24 cellular contexts compared by ENCODE assay signal in genomic region chrX:155052738-155053498, GRCh38. TPM values are rescaled to one million over a fixed set of nuclear protein-coding genes. Genes with fewer than 3 reads are reported as not detected.
DNase-seq lines count a peak whose midpoint lies in the region; ATAC-seq and TF ChIP-seq lines count a peak whose summit lies in the region.
"Had no signal": no experiment of that assay in that cellular context is flagged by ENCODE, and none has a peak within 500 bp of the region (broad histone marks: within the 10 kb centered on the region; RNA-seq: fewer than 3 reads in every experiment).

No MANE protein-coding gene starts in this region.

- TF ChIP-seq CTCF in fibroblast of mammary gland (conservative IDR thresholded peaks at IDR 0.05; ENCODE audit: control insufficient read depth, insufficient read depth, low read depth, low read length) (no peak), psoas muscle (IDR thresholded peaks at IDR 0.05) (no peak)

- no peaks in the 10 kb centered on the region for H3K79me2 ChIP-seq in GM23248 (ENCODE audit: insufficient read depth)

- H3K4me1 ChIP-seq in GM23248 (ENCODE audit: insufficient read depth) (peaks cover 3% of the 10 kb centered on the region; the same call in 1 of the 2 replicates), psoas muscle (peaks cover 16% of the 10 kb centered on the region)

- 68 to 77% methylated on average over 5 of the region's 5 CpGs for WGBS in GM23248 (ENCODE audit: low coverage in 1 of 2, low lambda C conversion rate in 2 of 2, missing lambda C conversion rate in 2 of 2), 2 experiments
- WGBS in psoas muscle, 3 donors, result 76 to 91% (median 90%) methylated on average over 5 of the region's 5 CpGs

- H3K27ac Mint-ChIP-seq in activated T-cell treated with anti-CD3 and anti-CD28 coated beads, Interleukin-2, amount 50 U/mL, for 24 hours, result peak overlapping the region; percentile 55

- H3K9me3 Mint-ChIP-seq in activated T-cell treated with anti-CD3 and anti-CD28 coated beads, Interleukin-2, amount 50 U/mL, for 24 hours, result no peaks in the 10 kb centered on the region
- no peaks in the 10 kb centered on the region for H3K9me3 Mint-ChIP-seq in activated T-cell treated with anti-CD3 and anti-CD28 coated beads, Interleukin-2, amount 50 U/mL, for 4 hours

- intact Hi-C loops in psoas muscle (cut with DNase I), result loop anchor here in 1 of 2 donors (10.0 kb wide), 1 partner anchor 68 kb away; no protein-coding TSS in a partner anchor

- H3K36me3 Mint-ChIP-seq in activated T-cell treated with anti-CD3 and anti-CD28 coated beads, Interleukin-2, amount 50 U/mL, for 24 hours (ENCODE audit: low read depth), result peaks cover 42% of the 10 kb centered on the region
- H3K36me3 Mint-ChIP-seq in activated T-cell treated with anti-CD3 and anti-CD28 coated beads, Interleukin-2, amount 50 U/mL, for 4 hours (ENCODE audit: insufficient read depth), result peaks cover 27% of the 10 kb centered on the region

- H3K36me3 ChIP-seq in GM23248 (ENCODE audit: low read depth), result no peaks in the 10 kb centered on the region
- peaks cover 0 to 32% of the 10 kb centered on the region in 2 donors for H3K36me3 ChIP-seq in psoas muscle (ENCODE audit: insufficient read depth in 1 of 2, low read depth in 1 of 2)
- H3K36me3 ChIP-seq: right atrium auricular region had no signal

- H2AFZ ChIP-seq in GM23248, result no peak overlapping the region

- no peaks in the 10 kb centered on the region for H3K9me3 ChIP-seq in GM23248 (ENCODE audit: low read depth)
- H3K9me3 ChIP-seq in psoas muscle, result no peaks in the 10 kb centered on the region
- H3K9me3 ChIP-seq: right atrium auricular region, upper lobe of left lung had no signal

- no peak for DNase-seq in activated T-cell treated with anti-CD3 and anti-CD28 coated beads, Interleukin-2, amount 50 U/mL, for 24 hours
- DNase-seq in activated T-cell treated with anti-CD3 and anti-CD28 coated beads, Interleukin-2, amount 50 U/mL, for 4 hours, result no peak
- DNase-seq in GM23248 (peak; percentile 6), fibroblast of mammary gland (ENCODE audit: low read depth) (peak; percentile 2), psoas muscle (no peak), dedifferentiated amniotic fluid mesenchymal stem cell (ENCODE audit: extremely low spot score) (no peak), globus pallidus (ENCODE audit: low spot score) (no peak)
- DNase-seq in stimulated activated CD4-positive, alpha-beta T cell treated with anti-CD3 and anti-CD28 coated beads, Interleukin-15, amount 100 ng/mL, for 24 hours, result no peak
- DNase-seq: activated CD4-positive, alpha-beta T cell treated with anti-CD3 and anti-CD28 coated beads for 36 hours; activated CD8-positive, alpha-beta memory T cell treated with anti-CD3 and anti-CD28 coated beads, Interleukin-2, amount 50 U/mL, for 48 hours; activated naive CD4-positive, alpha-beta T cell; C1 segment of cervical spinal cord; cerebellar nuclear complex; DMS153; foreskin fibroblast; GDM1; hypothalamus; islet precursor cell; Karpas-422; NCI-H187; stimulated activated CD8-positive, alpha-beta memory T cell treated with anti-CD3 and anti-CD28 coated beads, Interleukin-4, amount 100 ng/mL, for 48 hours; upper lobe of left lung had no signal

- H3K27me3 ChIP-seq in GM23248 (replicated peaks; ENCODE audit: insufficient read depth) (no peaks in the 10 kb centered on the region), psoas muscle (ENCODE audit: insufficient read depth in 3 of 3, low read length in 2 of 3) (no peaks in the 10 kb centered on the region)
- H3K27me3 ChIP-seq: right atrium auricular region, upper lobe of left lung had no signal

- no peak overlapping the region for H3K4me3 ChIP-seq in GM23248
- no peak overlapping the region for H3K4me3 ChIP-seq in fibroblast of mammary gland (ENCODE audit: control insufficient read depth, low read depth, low read length)
- no peak overlapping the region for H3K4me3 ChIP-seq in psoas muscle
- H3K4me3 ChIP-seq: right atrium auricular region, upper lobe of left lung had no signal

- no peak overlapping the region for H3K4me2 ChIP-seq in GM23248 (ENCODE audit: unreplicated experiment)

- 0 out of 2 replicates have a peak, but pooled peaks cover 7% of the 10 kb centered on the region for H3F3A ChIP-seq in GM23248 (ENCODE audit: insufficient read depth)

- ATAC-seq in activated T-cell treated with anti-CD3 and anti-CD28 coated beads, Interleukin-2, amount 50 U/mL, for 4 hours, result no peak
- ATAC-seq in psoas muscle, result no peak
- ATAC-seq: activated CD4-positive, alpha-beta T cell treated with anti-CD3 and anti-CD28 coated beads for 36 hours had no signal

- H3K27ac ChIP-seq in GM23248, result no peak overlapping the region
- peak overlapping the region; percentile 30 for H3K27ac ChIP-seq in psoas muscle
- H3K27ac ChIP-seq: epithelial cell of prostate, right atrium auricular region, upper lobe of left lung had no signal

- peaks cover 51% of the 10 kb centered on the region for H3K4me1 Mint-ChIP-seq in activated T-cell treated with anti-CD3 and anti-CD28 coated beads, Interleukin-2, amount 50 U/mL, for 24 hours (ENCODE audit: low read depth)
- peaks cover 47% of the 10 kb centered on the region for H3K4me1 Mint-ChIP-seq in activated T-cell treated with anti-CD3 and anti-CD28 coated beads, Interleukin-2, amount 50 U/mL, for 4 hours (ENCODE audit: low read depth)

- H3K27me3 Mint-ChIP-seq in activated T-cell treated with anti-CD3 and anti-CD28 coated beads, Interleukin-2, amount 50 U/mL, for 24 hours, result peaks cover 16% of the 10 kb centered on the region
- no peaks in the 10 kb centered on the region for H3K27me3 Mint-ChIP-seq in activated T-cell treated with anti-CD3 and anti-CD28 coated beads, Interleukin-2, amount 50 U/mL, for 4 hours (ENCODE audit: low read depth)
- H3K27me3 Mint-ChIP-seq: activated CD4-positive, alpha-beta T cell treated with anti-CD3 and anti-CD28 coated beads for 36 hours had no signal

- no peaks in the 10 kb centered on the region for H3K9me2 ChIP-seq in GM23248 (ENCODE audit: insufficient read depth)

- H3K4me3 Mint-ChIP-seq in activated T-cell treated with anti-CD3 and anti-CD28 coated beads, Interleukin-2, amount 50 U/mL, for 24 hours, result no peak overlapping the region
- no peak overlapping the region for H3K4me3 Mint-ChIP-seq in activated T-cell treated with anti-CD3 and anti-CD28 coated beads, Interleukin-2, amount 50 U/mL, for 4 hours
- H3K4me3 Mint-ChIP-seq: activated CD4-positive, alpha-beta T cell treated with anti-CD3 and anti-CD28 coated beads for 36 hours had no signal

- H3K9ac ChIP-seq in GM23248, result no peak overlapping the region

- in situ Hi-C loops in GM23248 (cut with MboI), result no loop called here

- H4K20me1 ChIP-seq in GM23248 (ENCODE audit: insufficient read depth), result no peaks in the 10 kb centered on the region

RNA-seq across cellular contexts. Expression of gene CMC4, which starts 18.0 kb away (rescaled TPM):
- 1 to 10 TPM; 1.1 to 2.7 (median 1.6) TPM for total RNA-seq in activated T-cell treated with anti-CD3 and anti-CD28 coated beads, Interleukin-2, amount 50 U/mL, for 4 hours
- total RNA-seq in GM23248 (2014; rRNA removed; shearing (Covaris generic)), result 11.8 and 19.7 TPM in 2 replicates
- polyA plus RNA-seq in GM23248 (2016; fragmentation: Nextera tagmentation; extraction: Ambion mirVana) (20.1 and 20.2 TPM in 2 replicates), psoas muscle (10 to 100 TPM; 12.5 to 23.9 (median 19.2) TPM)
- 10 to 100 TPM in 2 of 4 donors, 1 to 10 TPM in 2; 6.2 to 13.0 (median 10.8) TPM for total RNA-seq in psoas muscle

RNA-seq across cellular contexts. Expression of gene MTCP1, which starts 18.0 kb away (rescaled TPM):
- total RNA-seq in activated T-cell treated with anti-CD3 and anti-CD28 coated beads, Interleukin-2, amount 50 U/mL, for 4 hours, result 1 to 10 TPM; 3.4 to 5.5 (median 5.1) TPM
- total RNA-seq in GM23248 (2014; rRNA removed; shearing (Covaris generic)), result 1.8 and 6.3 TPM in 2 replicates
- polyA plus RNA-seq in GM23248 (2016; fragmentation: Nextera tagmentation; extraction: Ambion mirVana) (23.5 and 25.8 TPM in 2 replicates), psoas muscle (1 to 10 TPM; 2.3 to 6.2 (median 6.0) TPM)
- total RNA-seq in psoas muscle, result 10 to 100 TPM; 10.5 to 22.9 (median 18.0) TPM

RNA-seq across cellular contexts. Expression of gene BRCC3, which starts 18.4 kb away (rescaled TPM):
- 10 to 100 TPM; 21.7 to 25.6 (median 23.1) TPM for total RNA-seq in activated T-cell treated with anti-CD3 and anti-CD28 coated beads, Interleukin-2, amount 50 U/mL, for 4 hours
- 8.1 and 10.4 TPM in 2 replicates for total RNA-seq in GM23248 (2014; rRNA removed; shearing (Covaris generic))
- 27.1 and 27.7 TPM in 2 replicates for polyA plus RNA-seq in GM23248 (2016; fragmentation: Nextera tagmentation; extraction: Ambion mirVana)
- total RNA-seq in psoas muscle, result 10 to 100 TPM; 12.9 to 16.8 (median 15.2) TPM
- 10 to 100 TPM in 1 of 3 donors, 1 to 10 TPM in 2; 7.3 to 18.2 (median 8.4) TPM for polyA plus RNA-seq in psoas muscle

RNA-seq across cellular contexts. Expression of gene FUNDC2, which starts 26.3 kb away (rescaled TPM):
- total RNA-seq in activated T-cell treated with anti-CD3 and anti-CD28 coated beads, Interleukin-2, amount 50 U/mL, for 4 hours, result 100 to 1,000 TPM; 114 to 124 (median 116) TPM
- 35.2 and 41.0 TPM in 2 replicates for total RNA-seq in GM23248 (2014; rRNA removed; shearing (Covaris generic))
- polyA plus RNA-seq in GM23248 (2016; fragmentation: Nextera tagmentation; extraction: Ambion mirVana), result 84.9 and 86.9 TPM in 2 replicates
- 100 to 1,000 TPM; 258 to 318 (median 275) TPM for total RNA-seq in psoas muscle
- 100 to 1,000 TPM; 386 to 441 (median 416) TPM for polyA plus RNA-seq in psoas muscle

RNA-seq across cellular contexts. Expression of gene F8, which starts 30.4 kb away (rescaled TPM):
- total RNA-seq in activated T-cell treated with anti-CD3 and anti-CD28 coated beads, Interleukin-2, amount 50 U/mL, for 4 hours, result 1 to 10 TPM; 1.3 to 2.4 (median 1.5) TPM
- total RNA-seq in GM23248 (2014; rRNA removed; shearing (Covaris generic)), result 1.6 and 4.1 TPM in 2 replicates
- polyA plus RNA-seq in GM23248 (2016; fragmentation: Nextera tagmentation; extraction: Ambion mirVana) (5.5 and 6.9 TPM in 2 replicates), psoas muscle (10 to 100 TPM; 14.1 to 17.6 (median 15.8) TPM)
- total RNA-seq in psoas muscle, result 10 to 100 TPM; 13.5 to 31.7 (median 22.1) TPM

Comparison
In these comparisons a context has a peak if more than half of its experiments do, and no peak if none do; other contexts are left out.
1. DNase-seq: peak in GM23248 (single experiment) and fibroblast of mammary gland (single experiment); none in activated T-cell treated with anti-CD3 and anti-CD28 coated beads, Interleukin-2, amount 50 U/mL, for 24 hours (single experiment), activated T-cell treated with anti-CD3 and anti-CD28 coated beads, Interleukin-2, amount 50 U/mL, for 4 hours (single experiment), psoas muscle (0 of 2), stimulated activated CD4-positive, alpha-beta T cell treated with anti-CD3 and anti-CD28 coated beads, Interleukin-15, amount 100 ng/mL, for 24 hours (single experiment), dedifferentiated amniotic fluid mesenchymal stem cell (single experiment) and globus pallidus (single experiment).